ENCODE assay signal across 21 cellular contexts in genomic region chr6:168100803-168101095, GRCh38. TPM values are rescaled to one million over a fixed set of nuclear protein-coding genes. Genes with fewer than 3 reads are reported as not detected.
"Had no signal": no experiment of that assay in that cellular context is flagged by ENCODE, and none has a peak within 500 bp of the region (broad histone marks: within the 10 kb centered on the region; RNA-seq: fewer than 3 reads in every experiment).

No MANE protein-coding gene starts in this region.

- H3K27ac ChIP-seq: epithelial cell of prostate, esophagus muscularis mucosa, gastrocnemius medialis, heart right ventricle, ovary, thoracic aorta had no signal

- H3K4me1 ChIP-seq: gastrocnemius medialis had no signal

- H3K36me3 ChIP-seq: esophagus muscularis mucosa, gastrocnemius medialis, heart right ventricle, ovary, thoracic aorta had no signal

- H3K27me3 ChIP-seq: ovary had no signal

- H3K9me3 ChIP-seq: esophagus muscularis mucosa, gastrocnemius medialis, heart right ventricle, mucosa of descending colon, ovary, thoracic aorta had no signal

- H3K4me3 ChIP-seq: gastrocnemius medialis, mucosa of descending colon, ovary, thoracic aorta had no signal

- DNase-seq: effector memory CD8-positive, alpha-beta T cell; gastrocnemius medialis; heart right ventricle; hypothalamus; islet precursor cell; mucosa of descending colon; stimulated activated CD4-positive, alpha-beta T cell treated with anti-CD3 and anti-CD28 coated beads, Interleukin-15, amount 100 ng/mL, for 24 hours; stimulated activated CD4-positive, alpha-beta T cell treated with anti-CD3 and anti-CD28 coated beads, Interleukin-1b, Interleukin-23, amount 100 ng/mL, for 48 hours; stimulated activated CD4-positive, alpha-beta T cell treated with anti-CD3 and anti-CD28 coated beads, Interleukin-4, amount 100 ng/mL, for 4 hours; stimulated activated naive B cell treated with anti-CD40 and anti-IgM and Interleukin-4, amounts not matched to agents 10 μg/mL and 1 μg/mL and 100 μg/mL, for 72 hours; stimulated activated naive CD8-positive, alpha-beta T cell treated with anti-CD3 and anti-CD28 coated beads, Interleukin-15, amount 100 ng/mL, for 72 hours; trophoblast cell had no signal

- ATAC-seq: effector memory CD8-positive, alpha-beta T cell; gastrocnemius medialis; heart right ventricle; left lobe of liver; mucosa of descending colon; naive thymus-derived CD8-positive, alpha-beta T cell; right cardiac atrium; stimulated activated naive B cell treated with anti-CD40 and anti-IgM and Interleukin-4, amounts not matched to agents 10 μg/mL and 1 μg/mL and 100 μg/mL, for 72 hours had no signal

RNA-seq across cellular contexts. Expression of gene FRMD1, which starts 21.7 kb away (rescaled TPM):
- total RNA-seq: fibroblast of villous mesenchyme; naive thymus-derived CD8-positive, alpha-beta T cell; progenitor cell of endocrine pancreas; thoracic aorta had no signal
